ENCODE assay signal across 17 cellular contexts in genomic region chr1:203698144-203698543, GRCh38.
DNase-seq lines count a peak whose midpoint lies in the region; ATAC-seq and TF ChIP-seq lines count a peak whose summit lies in the region.
"Had no signal": no experiment of that assay in that cellular context is flagged by ENCODE, and none has a peak within 500 bp of the region (broad histone marks: within the 10 kb centered on the region; RNA-seq: fewer than 3 reads in every experiment).

No MANE protein-coding gene starts in this region.

- POLR2A ChIA-PET in CD8-positive, alpha-beta T cell (lab: Charles Lee), result interaction anchor here (1.1 to 1.5 kb wide), 2 partner anchors 32 to 72 kb away, joined by 3 to 4 read pairs; no protein-coding TSS in a partner anchor

- TF ChIP-seq EP300 in esophagus muscularis mucosa (IDR thresholded peaks at IDR 0.05), result no peak

- ATAC-seq in activated T-cell treated with anti-CD3 and anti-CD28 coated beads, Interleukin-2, amount 50 U/mL, for 4 hours, result no peak
- no peak for ATAC-seq in CD8-positive, alpha-beta T cell
- ATAC-seq in stimulated activated effector memory CD8-positive, alpha-beta T cell treated with anti-CD3 and anti-CD28 coated beads, Interleukin-12 subunit alpha, Interleukin-12 subunit beta, amount 100 ng/mL, for 72 hours, result no peak
- ATAC-seq: PC-3 had no signal

- no peak for DNase-seq in activated T-cell treated with anti-CD3 and anti-CD28 coated beads, Interleukin-2, amount 50 U/mL, for 24 hours
- DNase-seq in activated T-cell treated with anti-CD3 and anti-CD28 coated beads, Interleukin-2, amount 50 U/mL, for 4 hours, result no peak
- DNase-seq in CD8-positive, alpha-beta T cell, result no peak
- DNase-seq in esophagus muscularis mucosa (ENCODE audit: extremely low spot score) (no peak), dermis blood vessel endothelial cell (no peak), nephron progenitor cell (no peak), vagina (ENCODE audit: extremely low spot score in 2 of 2) (no peak)
- no peak for DNase-seq in stimulated activated effector memory CD8-positive, alpha-beta T cell treated with anti-CD3 and anti-CD28 coated beads, Interleukin-12 subunit alpha, Interleukin-12 subunit beta, amount 100 ng/mL, for 72 hours (ENCODE audit: low spot score in 2 of 2)
- DNase-seq: C1 segment of cervical spinal cord, H7, NCI-H1092, NCI-H146, NCI-H2081 treated with DMSO at 0.1 percent for 48 hours, NCI-H510A, NCI-H774, PC-3 had no signal

- 73% methylated on average over 7 of the region's 7 CpGs for WGBS in esophagus muscularis mucosa

- peaks cover 7% of the 10 kb centered on the region for H3K36me3 ChIP-seq in CD8-positive, alpha-beta T cell (ENCODE audit: insufficient read depth, low read length)
- H3K36me3 ChIP-seq in esophagus muscularis mucosa (peaks cover 21 to 60% (median 46%) of the 10 kb centered on the region in 4 donors), vagina (peaks cover 0 to 41% of the 10 kb centered on the region in 2 donors)

- no peak for TF ChIP-seq CTCF in CD8-positive, alpha-beta T cell (IDR thresholded peaks at IDR 0.05)
- TF ChIP-seq CTCF in esophagus muscularis mucosa (IDR thresholded peaks at IDR 0.05), result no peak
- no peak for TF ChIP-seq CTCF in nephron progenitor cell (IDR thresholded peaks at IDR 0.05)
- no peak for TF ChIP-seq CTCF in vagina (IDR thresholded peaks at IDR 0.05)

- intact Hi-C loops in CD8-positive, alpha-beta T cell (cut with DNase I, micrococcal nuclease), result no loop called here
- intact Hi-C loops in esophagus muscularis mucosa (cut with DNase I) (no loop called here), vagina (cut with DNase I) (no loop called here)

- H3K4me3 Mint-ChIP-seq in activated T-cell treated with anti-CD3 and anti-CD28 coated beads, Interleukin-2, amount 50 U/mL, for 24 hours, result no peak overlapping the region
- H3K4me3 Mint-ChIP-seq in activated T-cell treated with anti-CD3 and anti-CD28 coated beads, Interleukin-2, amount 50 U/mL, for 4 hours, result no peak overlapping the region
- H3K4me3 Mint-ChIP-seq in CD8-positive, alpha-beta T cell, result no peak overlapping the region
- no peak overlapping the region for H3K4me3 Mint-ChIP-seq in stimulated activated effector memory CD8-positive, alpha-beta T cell treated with anti-CD3 and anti-CD28 coated beads, Interleukin-12 subunit alpha, Interleukin-12 subunit beta, amount 100 ng/mL, for 72 hours
- H3K4me3 Mint-ChIP-seq in nephron progenitor cell, result no peak overlapping the region

- no peaks in the 10 kb centered on the region for H3K27me3 Mint-ChIP-seq in activated T-cell treated with anti-CD3 and anti-CD28 coated beads, Interleukin-2, amount 50 U/mL, for 24 hours
- H3K27me3 Mint-ChIP-seq in activated T-cell treated with anti-CD3 and anti-CD28 coated beads, Interleukin-2, amount 50 U/mL, for 4 hours (ENCODE audit: low read depth), result no peaks in the 10 kb centered on the region
- H3K27me3 Mint-ChIP-seq in CD8-positive, alpha-beta T cell (ENCODE audit: low read depth), result no peaks in the 10 kb centered on the region
- no peaks in the 10 kb centered on the region for H3K27me3 Mint-ChIP-seq in nephron progenitor cell (ENCODE audit: low read depth, poor library complexity)

- H3K27ac ChIP-seq in CD8-positive, alpha-beta T cell (ENCODE audit: low read depth, low read length), result no peak overlapping the region
- H3K27ac ChIP-seq in esophagus muscularis mucosa (replicated peaks in 1 of 4) (peak overlapping the region; percentile 86 to 91 (median 87)), vagina (no peak overlapping the region)
- H3K27ac ChIP-seq: RWPE1 had no signal

- peaks cover 31% of the 10 kb centered on the region for H3K4me1 Mint-ChIP-seq in activated T-cell treated with anti-CD3 and anti-CD28 coated beads, Interleukin-2, amount 50 U/mL, for 24 hours (ENCODE audit: low read depth)
- peaks cover 32% of the 10 kb centered on the region for H3K4me1 Mint-ChIP-seq in activated T-cell treated with anti-CD3 and anti-CD28 coated beads, Interleukin-2, amount 50 U/mL, for 4 hours (ENCODE audit: low read depth)
- H3K4me1 Mint-ChIP-seq in CD8-positive, alpha-beta T cell (ENCODE audit: low read depth), result peaks cover 30% of the 10 kb centered on the region
- peaks cover 42% of the 10 kb centered on the region for H3K4me1 Mint-ChIP-seq in stimulated activated effector memory CD8-positive, alpha-beta T cell treated with anti-CD3 and anti-CD28 coated beads, Interleukin-12 subunit alpha, Interleukin-12 subunit beta, amount 100 ng/mL, for 72 hours
- H3K4me1 Mint-ChIP-seq in nephron progenitor cell, result peaks cover 4% of the 10 kb centered on the region

- no peaks in the 10 kb centered on the region for H3K27me3 ChIP-seq in CD8-positive, alpha-beta T cell (ENCODE audit: insufficient read depth, low read length)
- H3K27me3 ChIP-seq in esophagus muscularis mucosa, result no peaks in the 10 kb centered on the region
- no peaks in the 10 kb centered on the region for H3K27me3 ChIP-seq in vagina

- H3K27ac Mint-ChIP-seq in activated T-cell treated with anti-CD3 and anti-CD28 coated beads, Interleukin-2, amount 50 U/mL, for 24 hours, result peak overlapping the region; percentile 22
- H3K27ac Mint-ChIP-seq in CD8-positive, alpha-beta T cell, result peak overlapping the region; percentile 69
- peak overlapping the region; percentile 65 for H3K27ac Mint-ChIP-seq in stimulated activated effector memory CD8-positive, alpha-beta T cell treated with anti-CD3 and anti-CD28 coated beads, Interleukin-12 subunit alpha, Interleukin-12 subunit beta, amount 100 ng/mL, for 72 hours
- no peak overlapping the region for H3K27ac Mint-ChIP-seq in nephron progenitor cell

- H3K36me3 Mint-ChIP-seq in activated T-cell treated with anti-CD3 and anti-CD28 coated beads, Interleukin-2, amount 50 U/mL, for 24 hours (ENCODE audit: low read depth), result peaks cover 47% of the 10 kb centered on the region
- H3K36me3 Mint-ChIP-seq in activated T-cell treated with anti-CD3 and anti-CD28 coated beads, Interleukin-2, amount 50 U/mL, for 4 hours (ENCODE audit: insufficient read depth), result peaks cover 24% of the 10 kb centered on the region
- peaks cover 55% of the 10 kb centered on the region for H3K36me3 Mint-ChIP-seq in CD8-positive, alpha-beta T cell
- peaks cover 83% of the 10 kb centered on the region for H3K36me3 Mint-ChIP-seq in stimulated activated effector memory CD8-positive, alpha-beta T cell treated with anti-CD3 and anti-CD28 coated beads, Interleukin-12 subunit alpha, Interleukin-12 subunit beta, amount 100 ng/mL, for 72 hours
- H3K36me3 Mint-ChIP-seq in nephron progenitor cell (ENCODE audit: low read depth), result peaks cover 15% of the 10 kb centered on the region

- CTCF ChIA-PET in CD8-positive, alpha-beta T cell (lab: Charles Lee), result interaction anchor here (1.6 to 7.7 kb wide), 5 partner anchors 23 to 431 kb away, joined by 5 to 123 read pairs (median 7); partner anchors contain the start of gene ATP2B4

- TF ChIP-seq POLR2A in esophagus muscularis mucosa (IDR thresholded peaks at IDR 0.05; ENCODE audit: low read depth), result no peak
- no peak for TF ChIP-seq POLR2A in vagina (IDR thresholded peaks at IDR 0.05)

- H3K4me3 ChIP-seq in CD8-positive, alpha-beta T cell (ENCODE audit: low read depth, low read length), result no peak overlapping the region
- H3K4me3 ChIP-seq in esophagus muscularis mucosa (no peak overlapping the region), vagina (no peak overlapping the region)

- peaks cover 2% of the 10 kb centered on the region for H3K4me1 ChIP-seq in CD8-positive, alpha-beta T cell (ENCODE audit: insufficient read depth, low read length)
- H3K4me1 ChIP-seq in esophagus muscularis mucosa (peaks cover 39 to 98% (median 78%) of the 10 kb centered on the region in 4 donors), vagina (peaks cover 35% of the 10 kb centered on the region)

- no peaks in the 10 kb centered on the region for H3K9me3 Mint-ChIP-seq in activated T-cell treated with anti-CD3 and anti-CD28 coated beads, Interleukin-2, amount 50 U/mL, for 24 hours
- H3K9me3 Mint-ChIP-seq in activated T-cell treated with anti-CD3 and anti-CD28 coated beads, Interleukin-2, amount 50 U/mL, for 4 hours, result no peaks in the 10 kb centered on the region
- no peaks in the 10 kb centered on the region for H3K9me3 Mint-ChIP-seq in CD8-positive, alpha-beta T cell
- no peaks in the 10 kb centered on the region for H3K9me3 Mint-ChIP-seq in stimulated activated effector memory CD8-positive, alpha-beta T cell treated with anti-CD3 and anti-CD28 coated beads, Interleukin-12 subunit alpha, Interleukin-12 subunit beta, amount 100 ng/mL, for 72 hours
- H3K9me3 Mint-ChIP-seq in nephron progenitor cell, result no peaks in the 10 kb centered on the region

- H3K9me3 ChIP-seq in CD8-positive, alpha-beta T cell (ENCODE audit: low read length), result no peaks in the 10 kb centered on the region
- H3K9me3 ChIP-seq in esophagus muscularis mucosa (no peaks in the 10 kb centered on the region), vagina (no peaks in the 10 kb centered on the region)

Comparison
In these comparisons a context has a peak if more than half of its experiments do, and no peak if none do; other contexts are left out.
1. H3K27ac ChIP-seq: peak in esophagus muscularis mucosa (4 of 4); none in CD8-positive, alpha-beta T cell (single experiment) and vagina (single experiment).